In the genomic region with DNA sequence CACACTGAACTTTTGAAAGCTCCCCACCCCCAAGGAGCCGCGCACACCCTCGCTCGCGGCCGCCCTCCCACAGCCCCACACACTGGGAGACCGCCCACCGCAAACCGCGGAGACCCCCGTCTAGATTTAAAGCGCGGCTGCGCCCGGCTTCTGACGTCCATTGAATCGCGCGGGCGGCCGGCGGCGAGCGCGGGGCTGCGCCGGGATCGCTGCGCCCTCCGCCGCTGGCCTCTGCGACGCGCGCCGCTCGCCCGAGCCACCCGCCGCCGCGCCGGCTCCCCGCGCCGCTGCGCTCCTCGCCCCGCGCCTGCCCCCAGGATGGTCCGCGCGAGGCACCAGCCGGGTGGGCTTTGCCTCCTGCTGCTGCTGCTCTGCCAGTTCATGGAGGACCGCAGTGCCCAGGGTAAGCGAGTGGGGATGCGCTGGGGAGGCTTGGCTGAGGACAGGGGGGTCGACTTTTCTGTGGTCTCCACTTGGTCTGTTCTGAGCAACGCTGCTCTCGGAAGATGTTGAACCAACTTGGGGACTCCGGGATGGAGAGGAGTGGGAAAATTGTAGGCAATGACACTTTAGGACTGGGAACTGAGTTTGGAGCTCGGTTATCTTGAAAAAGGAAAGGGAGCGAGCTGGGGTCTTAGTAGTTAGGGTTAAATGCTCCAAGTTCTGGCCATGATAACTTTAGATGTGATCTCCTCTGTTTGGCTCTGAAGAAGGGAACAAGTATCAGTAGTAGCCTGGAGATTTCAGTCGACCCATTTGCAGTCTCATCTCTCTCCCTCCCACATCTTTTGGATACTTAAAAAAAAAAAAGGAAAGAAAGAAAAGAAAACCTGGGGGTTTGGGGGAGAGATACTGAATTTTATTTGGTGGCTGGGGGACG, we compare ENCODE assay signal across 1 cellular context.
TF ChIP-seq lines count a peak whose summit lies in the region.

A gene with protein sequence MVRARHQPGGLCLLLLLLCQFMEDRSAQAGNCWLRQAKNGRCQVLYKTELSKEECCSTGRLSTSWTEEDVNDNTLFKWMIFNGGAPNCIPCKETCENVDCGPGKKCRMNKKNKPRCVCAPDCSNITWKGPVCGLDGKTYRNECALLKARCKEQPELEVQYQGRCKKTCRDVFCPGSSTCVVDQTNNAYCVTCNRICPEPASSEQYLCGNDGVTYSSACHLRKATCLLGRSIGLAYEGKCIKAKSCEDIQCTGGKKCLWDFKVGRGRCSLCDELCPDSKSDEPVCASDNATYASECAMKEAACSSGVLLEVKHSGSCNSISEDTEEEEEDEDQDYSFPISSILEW (plus strand): TSS at position 156 of the 880 bp plus-strand sequence. CDS start 163 bp downstream, at position 319.

TF ChIP-seq in HepG2, 621 proteins besides CTCF, POLR2A, EP300 and RAD21 (continued from another document and continues in another):
- TF ChIP-seq, protein P1, sequence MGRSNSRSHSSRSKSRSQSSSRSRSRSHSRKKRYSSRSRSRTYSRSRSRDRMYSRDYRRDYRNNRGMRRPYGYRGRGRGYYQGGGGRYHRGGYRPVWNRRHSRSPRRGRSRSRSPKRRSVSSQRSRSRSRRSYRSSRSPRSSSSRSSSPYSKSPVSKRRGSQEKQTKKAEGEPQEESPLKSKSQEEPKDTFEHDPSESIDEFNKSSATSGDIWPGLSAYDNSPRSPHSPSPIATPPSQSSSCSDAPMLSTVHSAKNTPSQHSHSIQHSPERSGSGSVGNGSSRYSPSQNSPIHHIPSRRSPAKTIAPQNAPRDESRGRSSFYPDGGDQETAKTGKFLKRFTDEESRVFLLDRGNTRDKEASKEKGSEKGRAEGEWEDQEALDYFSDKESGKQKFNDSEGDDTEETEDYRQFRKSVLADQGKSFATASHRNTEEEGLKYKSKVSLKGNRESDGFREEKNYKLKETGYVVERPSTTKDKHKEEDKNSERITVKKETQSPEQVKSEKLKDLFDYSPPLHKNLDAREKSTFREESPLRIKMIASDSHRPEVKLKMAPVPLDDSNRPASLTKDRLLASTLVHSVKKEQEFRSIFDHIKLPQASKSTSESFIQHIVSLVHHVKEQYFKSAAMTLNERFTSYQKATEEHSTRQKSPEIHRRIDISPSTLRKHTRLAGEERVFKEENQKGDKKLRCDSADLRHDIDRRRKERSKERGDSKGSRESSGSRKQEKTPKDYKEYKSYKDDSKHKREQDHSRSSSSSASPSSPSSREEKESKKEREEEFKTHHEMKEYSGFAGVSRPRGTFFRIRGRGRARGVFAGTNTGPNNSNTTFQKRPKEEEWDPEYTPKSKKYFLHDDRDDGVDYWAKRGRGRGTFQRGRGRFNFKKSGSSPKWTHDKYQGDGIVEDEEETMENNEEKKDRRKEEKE (IDR thresholded peaks at IDR 0.05): no peak
- TF ChIP-seq ZBTB21 (CRISPR knock-in tag; IDR thresholded peaks at IDR 0.05) (no peak), MLLT10 (CRISPR knock-in tag; IDR thresholded peaks at IDR 0.05) (no peak), NFE2 (CRISPR knock-in tag; IDR thresholded peaks at IDR 0.05) (no peak), ZBTB20 (CRISPR knock-in tag; IDR thresholded peaks at IDR 0.05; ENCODE audit: borderline replicate concordance, low read depth) (no peak), SAP130 (CRISPR knock-in tag; IDR thresholded peaks at IDR 0.05; ENCODE audit: low read depth) (0 out of 2 replicates have a peak, but pooled peaks have one; percentile 22), ZNF878 (CRISPR knock-in tag; IDR thresholded peaks at IDR 0.05) (no peak), REPIN1 (CRISPR knock-in tag; IDR thresholded peaks at IDR 0.05; ENCODE audit: borderline replicate concordance, low read depth) (no peak), ZSCAN12 (CRISPR knock-in tag; IDR thresholded peaks at IDR 0.05) (no peak), ZNF136 (CRISPR knock-in tag; IDR thresholded peaks at IDR 0.05; ENCODE audit: low read depth) (no peak), TBL1XR1 (IDR thresholded peaks at IDR 0.05; ENCODE audit: borderline replicate concordance, low read length, partially characterized antibody) (no peak), NFYB (CRISPR knock-in tag; IDR thresholded peaks at IDR 0.05) (no peak), AHR (CRISPR knock-in tag; IDR thresholded peaks at IDR 0.05) (no peak), NR1H2 (CRISPR knock-in tag; IDR thresholded peaks at IDR 0.05; ENCODE audit: borderline replicate concordance, low read depth) (no peak), POLR2AphosphoS5 (IDR thresholded peaks at IDR 0.05; ENCODE audit: low read depth, low read length) (0 out of 2 replicates have a peak, but pooled peaks have one; percentile 12), SRSF9 (IDR thresholded peaks at IDR 0.05; ENCODE audit: borderline replicate concordance, insufficient read depth, low read depth, low read length, poor library complexity, severe bottlenecking) (no peak)
- TF ChIP-seq, protein P2, sequence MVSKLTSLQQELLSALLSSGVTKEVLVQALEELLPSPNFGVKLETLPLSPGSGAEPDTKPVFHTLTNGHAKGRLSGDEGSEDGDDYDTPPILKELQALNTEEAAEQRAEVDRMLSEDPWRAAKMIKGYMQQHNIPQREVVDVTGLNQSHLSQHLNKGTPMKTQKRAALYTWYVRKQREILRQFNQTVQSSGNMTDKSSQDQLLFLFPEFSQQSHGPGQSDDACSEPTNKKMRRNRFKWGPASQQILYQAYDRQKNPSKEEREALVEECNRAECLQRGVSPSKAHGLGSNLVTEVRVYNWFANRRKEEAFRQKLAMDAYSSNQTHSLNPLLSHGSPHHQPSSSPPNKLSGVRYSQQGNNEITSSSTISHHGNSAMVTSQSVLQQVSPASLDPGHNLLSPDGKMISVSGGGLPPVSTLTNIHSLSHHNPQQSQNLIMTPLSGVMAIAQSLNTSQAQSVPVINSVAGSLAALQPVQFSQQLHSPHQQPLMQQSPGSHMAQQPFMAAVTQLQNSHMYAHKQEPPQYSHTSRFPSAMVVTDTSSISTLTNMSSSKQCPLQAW (CRISPR knock-in tag; IDR thresholded peaks at IDR 0.05): no peak
- TF ChIP-seq, protein P3, sequence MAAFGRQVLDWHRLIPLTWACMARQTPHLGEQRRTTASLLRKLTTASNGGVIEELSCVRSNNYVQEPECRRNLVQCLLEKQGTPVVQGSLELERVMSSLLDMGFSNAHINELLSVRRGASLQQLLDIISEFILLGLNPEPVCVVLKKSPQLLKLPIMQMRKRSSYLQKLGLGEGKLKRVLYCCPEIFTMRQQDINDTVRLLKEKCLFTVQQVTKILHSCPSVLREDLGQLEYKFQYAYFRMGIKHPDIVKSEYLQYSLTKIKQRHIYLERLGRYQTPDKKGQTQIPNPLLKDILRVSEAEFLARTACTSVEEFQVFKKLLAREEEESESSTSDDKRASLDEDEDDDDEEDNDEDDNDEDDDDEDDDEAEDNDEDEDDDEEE (CRISPR knock-in tag; IDR thresholded peaks at IDR 0.05): no peak
- TF ChIP-seq, protein P4, sequence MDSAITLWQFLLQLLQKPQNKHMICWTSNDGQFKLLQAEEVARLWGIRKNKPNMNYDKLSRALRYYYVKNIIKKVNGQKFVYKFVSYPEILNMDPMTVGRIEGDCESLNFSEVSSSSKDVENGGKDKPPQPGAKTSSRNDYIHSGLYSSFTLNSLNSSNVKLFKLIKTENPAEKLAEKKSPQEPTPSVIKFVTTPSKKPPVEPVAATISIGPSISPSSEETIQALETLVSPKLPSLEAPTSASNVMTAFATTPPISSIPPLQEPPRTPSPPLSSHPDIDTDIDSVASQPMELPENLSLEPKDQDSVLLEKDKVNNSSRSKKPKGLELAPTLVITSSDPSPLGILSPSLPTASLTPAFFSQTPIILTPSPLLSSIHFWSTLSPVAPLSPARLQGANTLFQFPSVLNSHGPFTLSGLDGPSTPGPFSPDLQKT (CRISPR knock-in tag; IDR thresholded peaks at IDR 0.05; ENCODE audit: borderline replicate concordance): no peak
- TF ChIP-seq, protein P5, sequence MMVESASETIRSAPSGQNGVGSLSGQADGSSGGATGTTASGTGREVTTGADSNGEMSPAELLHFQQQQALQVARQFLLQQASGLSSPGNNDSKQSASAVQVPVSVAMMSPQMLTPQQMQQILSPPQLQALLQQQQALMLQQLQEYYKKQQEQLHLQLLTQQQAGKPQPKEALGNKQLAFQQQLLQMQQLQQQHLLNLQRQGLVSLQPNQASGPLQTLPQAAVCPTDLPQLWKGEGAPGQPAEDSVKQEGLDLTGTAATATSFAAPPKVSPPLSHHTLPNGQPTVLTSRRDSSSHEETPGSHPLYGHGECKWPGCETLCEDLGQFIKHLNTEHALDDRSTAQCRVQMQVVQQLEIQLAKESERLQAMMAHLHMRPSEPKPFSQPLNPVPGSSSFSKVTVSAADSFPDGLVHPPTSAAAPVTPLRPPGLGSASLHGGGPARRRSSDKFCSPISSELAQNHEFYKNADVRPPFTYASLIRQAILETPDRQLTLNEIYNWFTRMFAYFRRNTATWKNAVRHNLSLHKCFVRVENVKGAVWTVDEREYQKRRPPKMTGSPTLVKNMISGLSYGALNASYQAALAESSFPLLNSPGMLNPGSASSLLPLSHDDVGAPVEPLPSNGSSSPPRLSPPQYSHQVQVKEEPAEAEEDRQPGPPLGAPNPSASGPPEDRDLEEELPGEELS (CRISPR knock-in tag; IDR thresholded peaks at IDR 0.05): no peak; the same call in 1 of the 2 replicates
- TF ChIP-seq, protein P6, sequence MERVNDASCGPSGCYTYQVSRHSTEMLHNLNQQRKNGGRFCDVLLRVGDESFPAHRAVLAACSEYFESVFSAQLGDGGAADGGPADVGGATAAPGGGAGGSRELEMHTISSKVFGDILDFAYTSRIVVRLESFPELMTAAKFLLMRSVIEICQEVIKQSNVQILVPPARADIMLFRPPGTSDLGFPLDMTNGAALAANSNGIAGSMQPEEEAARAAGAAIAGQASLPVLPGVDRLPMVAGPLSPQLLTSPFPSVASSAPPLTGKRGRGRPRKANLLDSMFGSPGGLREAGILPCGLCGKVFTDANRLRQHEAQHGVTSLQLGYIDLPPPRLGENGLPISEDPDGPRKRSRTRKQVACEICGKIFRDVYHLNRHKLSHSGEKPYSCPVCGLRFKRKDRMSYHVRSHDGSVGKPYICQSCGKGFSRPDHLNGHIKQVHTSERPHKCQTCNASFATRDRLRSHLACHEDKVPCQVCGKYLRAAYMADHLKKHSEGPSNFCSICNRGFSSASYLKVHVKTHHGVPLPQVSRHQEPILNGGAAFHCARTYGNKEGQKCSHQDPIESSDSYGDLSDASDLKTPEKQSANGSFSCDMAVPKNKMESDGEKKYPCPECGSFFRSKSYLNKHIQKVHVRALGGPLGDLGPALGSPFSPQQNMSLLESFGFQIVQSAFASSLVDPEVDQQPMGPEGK (CRISPR knock-in tag; IDR thresholded peaks at IDR 0.05): no peak
- TF ChIP-seq, protein P7, sequence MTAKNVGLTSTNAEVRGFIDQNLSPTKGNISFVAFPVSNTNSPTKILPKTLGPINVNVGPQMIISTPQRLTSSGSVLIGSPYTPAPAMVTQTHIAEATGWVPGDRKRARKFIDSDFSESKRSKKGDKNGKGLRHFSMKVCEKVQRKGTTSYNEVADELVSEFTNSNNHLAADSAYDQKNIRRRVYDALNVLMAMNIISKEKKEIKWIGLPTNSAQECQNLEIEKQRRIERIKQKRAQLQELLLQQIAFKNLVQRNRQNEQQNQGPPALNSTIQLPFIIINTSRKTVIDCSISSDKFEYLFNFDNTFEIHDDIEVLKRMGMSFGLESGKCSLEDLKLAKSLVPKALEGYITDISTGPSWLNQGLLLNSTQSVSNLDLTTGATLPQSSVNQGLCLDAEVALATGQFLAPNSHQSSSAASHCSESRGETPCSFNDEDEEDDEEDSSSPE (CRISPR knock-in tag; IDR thresholded peaks at IDR 0.05): no peak
- TF ChIP-seq, protein P8, sequence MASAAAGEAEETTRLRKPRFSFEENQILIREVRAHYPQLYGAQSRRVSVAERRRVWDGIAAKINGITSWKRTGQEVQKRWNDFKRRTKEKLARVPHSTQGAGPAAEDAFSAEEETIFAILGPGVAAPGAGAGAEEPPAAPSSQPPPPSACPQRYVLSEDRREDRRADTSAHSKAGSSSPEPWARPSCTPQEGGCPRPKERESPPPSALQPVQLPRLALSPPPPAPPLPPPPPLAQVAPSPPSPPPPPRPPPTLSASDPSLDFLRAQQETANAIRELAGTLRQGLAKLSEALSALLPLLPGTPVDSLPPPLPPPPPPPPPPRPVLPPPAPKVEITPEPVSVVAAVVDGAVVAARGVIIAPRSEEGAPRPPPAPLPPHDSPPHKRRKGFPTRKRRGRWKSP (CRISPR knock-in tag; IDR thresholded peaks at IDR 0.05): no peak
- TF ChIP-seq, protein P9, sequence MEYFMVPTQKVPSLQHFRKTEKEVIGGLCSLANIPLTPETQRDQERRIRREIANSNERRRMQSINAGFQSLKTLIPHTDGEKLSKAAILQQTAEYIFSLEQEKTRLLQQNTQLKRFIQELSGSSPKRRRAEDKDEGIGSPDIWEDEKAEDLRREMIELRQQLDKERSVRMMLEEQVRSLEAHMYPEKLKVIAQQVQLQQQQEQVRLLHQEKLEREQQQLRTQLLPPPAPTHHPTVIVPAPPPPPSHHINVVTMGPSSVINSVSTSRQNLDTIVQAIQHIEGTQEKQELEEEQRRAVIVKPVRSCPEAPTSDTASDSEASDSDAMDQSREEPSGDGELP (IDR thresholded peaks at IDR 0.05; ENCODE audit: borderline replicate concordance, low read depth): no peak
- TF ChIP-seq, protein P10, sequence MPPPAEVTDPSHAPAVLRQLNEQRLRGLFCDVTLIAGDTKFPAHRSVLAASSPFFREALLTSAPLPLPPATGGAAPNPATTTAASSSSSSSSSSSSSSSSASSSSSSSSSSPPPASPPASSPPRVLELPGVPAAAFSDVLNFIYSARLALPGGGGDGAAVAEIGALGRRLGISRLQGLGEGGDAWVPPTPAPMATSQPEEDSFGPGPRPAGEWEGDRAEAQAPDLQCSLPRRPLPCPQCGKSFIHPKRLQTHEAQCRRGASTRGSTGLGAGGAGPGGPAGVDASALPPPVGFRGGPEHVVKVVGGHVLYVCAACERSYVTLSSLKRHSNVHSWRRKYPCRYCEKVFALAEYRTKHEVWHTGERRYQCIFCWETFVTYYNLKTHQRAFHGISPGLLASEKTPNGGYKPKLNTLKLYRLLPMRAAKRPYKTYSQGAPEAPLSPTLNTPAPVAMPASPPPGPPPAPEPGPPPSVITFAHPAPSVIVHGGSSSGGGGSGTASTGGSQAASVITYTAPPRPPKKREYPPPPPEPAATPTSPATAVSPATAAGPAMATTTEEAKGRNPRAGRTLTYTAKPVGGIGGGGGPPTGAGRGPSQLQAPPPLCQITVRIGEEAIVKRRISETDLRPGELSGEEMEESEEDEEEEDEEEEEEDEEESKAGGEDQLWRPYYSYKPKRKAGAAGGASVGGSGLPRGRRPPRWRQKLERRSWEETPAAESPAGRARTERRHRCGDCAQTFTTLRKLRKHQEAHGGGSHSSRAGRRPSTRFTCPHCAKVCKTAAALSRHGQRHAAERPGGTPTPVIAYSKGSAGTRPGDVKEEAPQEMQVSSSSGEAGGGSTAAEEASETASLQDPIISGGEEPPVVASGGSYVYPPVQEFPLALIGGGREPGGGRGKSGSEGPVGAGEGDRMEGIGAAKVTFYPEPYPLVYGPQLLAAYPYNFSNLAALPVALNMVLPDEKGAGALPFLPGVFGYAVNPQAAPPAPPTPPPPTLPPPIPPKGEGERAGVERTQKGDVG (CRISPR knock-in tag; IDR thresholded peaks at IDR 0.05; ENCODE audit: borderline replicate concordance): no peak
- TF ChIP-seq, protein P11, sequence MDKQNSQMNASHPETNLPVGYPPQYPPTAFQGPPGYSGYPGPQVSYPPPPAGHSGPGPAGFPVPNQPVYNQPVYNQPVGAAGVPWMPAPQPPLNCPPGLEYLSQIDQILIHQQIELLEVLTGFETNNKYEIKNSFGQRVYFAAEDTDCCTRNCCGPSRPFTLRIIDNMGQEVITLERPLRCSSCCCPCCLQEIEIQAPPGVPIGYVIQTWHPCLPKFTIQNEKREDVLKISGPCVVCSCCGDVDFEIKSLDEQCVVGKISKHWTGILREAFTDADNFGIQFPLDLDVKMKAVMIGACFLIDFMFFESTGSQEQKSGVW (CRISPR knock-in tag; IDR thresholded peaks at IDR 0.05; ENCODE audit: borderline replicate concordance): no peak
- TF ChIP-seq, protein P12, sequence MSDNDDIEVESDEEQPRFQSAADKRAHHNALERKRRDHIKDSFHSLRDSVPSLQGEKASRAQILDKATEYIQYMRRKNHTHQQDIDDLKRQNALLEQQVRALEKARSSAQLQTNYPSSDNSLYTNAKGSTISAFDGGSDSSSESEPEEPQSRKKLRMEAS (IDR thresholded peaks at IDR 0.05): 0 out of 2 replicates have a peak, but pooled peaks have one; percentile 10
